1 cellular context compared by ENCODE assay signal in genomic region chr1:167121375-167122120, GRCh38.
TF ChIP-seq lines count a peak whose summit lies in the region.

No MANE protein-coding gene starts in this region.

TF ChIP-seq in GM12878, 131 proteins besides CTCF, POLR2A, EP300 and RAD21 (continued from another document):
- TF ChIP-seq IRF5 (IDR thresholded peaks at IDR 0.05; ENCODE audit: borderline replicate concordance) (no peak), CHD1 (IDR thresholded peaks at IDR 0.05; ENCODE audit: low read depth, low read length) (no peak), CEBPB (IDR thresholded peaks at IDR 0.05; ENCODE audit: borderline replicate concordance in 1 of 2, low read depth in 2 of 2, low read length in 2 of 2) (no peak), TARDBP (IDR thresholded peaks at IDR 0.05; ENCODE audit: borderline replicate concordance) (no peak), RAD51 (IDR thresholded peaks at IDR 0.05) (no peak), RUNX3 (IDR thresholded peaks at IDR 0.05; ENCODE audit: low read length) (no peak), POLR2AphosphoS2 (IDR thresholded peaks at IDR 0.05; ENCODE audit: low read depth, low read length) (no peak), IRF3 (IDR thresholded peaks at IDR 0.05) (no peak), ETV6 (conservative IDR thresholded peaks at IDR 0.05 in 1 of 2, IDR thresholded peaks at IDR 0.05 in 1 of 2; ENCODE audit: borderline replicate concordance in 1 of 2, low read depth in 1 of 2) (no peak), HDGF (IDR thresholded peaks at IDR 0.05) (no peak)
